In genomic region chr16:81261049-81261648, GRCh38 we compare ENCODE assay signal across 8 cellular contexts. TPM values are rescaled to one million over a fixed set of nuclear protein-coding genes. Genes with fewer than 3 reads are reported as not detected.
DNase-seq lines count a peak whose midpoint lies in the region; ATAC-seq, FAIRE-seq and TF ChIP-seq lines count a peak whose summit lies in the region.

No MANE protein-coding gene starts in this region.

- no peak overlapping the region for H3K4me3 Mint-ChIP-seq in HFFc6
- no peak overlapping the region for H3K4me3 Mint-ChIP-seq in activated CD8-positive, alpha-beta memory T cell treated with anti-CD3 and anti-CD28 coated beads, Interleukin-2, amount 10 ng/mL, durations not matched to agents 7 days and 5 days

- H3K9me3 ChIP-seq in kidney (ENCODE audit: control insufficient read depth in 1 of 2, low read length in 2 of 2) (no peaks in the 10 kb centered on the region), sigmoid colon (no peaks in the 10 kb centered on the region)

- H3K4me1 Mint-ChIP-seq in HFFc6 (ENCODE audit: low read depth) = peaks cover 15% of the 10 kb centered on the region
- H3K4me1 Mint-ChIP-seq in activated CD8-positive, alpha-beta memory T cell treated with anti-CD3 and anti-CD28 coated beads, Interleukin-2, amount 10 ng/mL, durations not matched to agents 7 days and 5 days = peaks cover under 1% of the 10 kb centered on the region

- H3K4me1 ChIP-seq in kidney (ENCODE audit: control insufficient read depth in 1 of 2, insufficient read depth in 1 of 2, low read depth in 1 of 2, low read length in 2 of 2) = no peaks in the 10 kb centered on the region
- H3K4me1 ChIP-seq in sigmoid colon = peaks cover 0 to 38% (median 25%) of the 10 kb centered on the region in 4 donors

- H3K27ac ChIP-seq in kidney (ENCODE audit: low read depth in 2 of 2, low read length in 2 of 2) (no peak overlapping the region), sigmoid colon (no peak overlapping the region)

- no peak for ATAC-seq in activated CD8-positive, alpha-beta memory T cell treated with anti-CD3 and anti-CD28 coated beads, Interleukin-2, amount 10 ng/mL, durations not matched to agents 7 days and 5 days
- ATAC-seq in HG03025 (IDR thresholded peaks at IDR 0.05; ENCODE audit: low FRiP score, unreplicated experiment) = no peak
- ATAC-seq in HG02610 (IDR thresholded peaks at IDR 0.05; ENCODE audit: unreplicated experiment) = no peak

- no peak overlapping the region for H3K27ac Mint-ChIP-seq in HFFc6
- H3K27ac Mint-ChIP-seq in activated CD8-positive, alpha-beta memory T cell treated with anti-CD3 and anti-CD28 coated beads, Interleukin-2, amount 10 ng/mL, durations not matched to agents 7 days and 5 days = no peak overlapping the region

- 68 to 75% methylated on average over 11 of the region's 11 CpGs for WGBS in sigmoid colon, 2 donors

- H3K9ac ChIP-seq in kidney (ENCODE audit: low read length in 2 of 2) = no peak overlapping the region

- H3K9me3 Mint-ChIP-seq in HFFc6 = no peaks in the 10 kb centered on the region
- H3K9me3 Mint-ChIP-seq in activated CD8-positive, alpha-beta memory T cell treated with anti-CD3 and anti-CD28 coated beads, Interleukin-2, amount 10 ng/mL, durations not matched to agents 7 days and 5 days (ENCODE audit: low read depth) = no peaks in the 10 kb centered on the region

- H3K27me3 ChIP-seq in sigmoid colon = no peaks in the 10 kb centered on the region

- CTCF ChIA-PET in activated CD8-positive, alpha-beta memory T cell treated with anti-CD3 and anti-CD28 coated beads, Interleukin-2, amount 10 ng/mL, durations not matched to agents 7 days and 5 days (lab: Charles Lee) = interaction anchor here (0.5 to 2.3 kb wide), 13 partner anchors 13 to 1668 kb away, joined by 3 to 5 read pairs (median 3); partner anchors contain the start of gene GAN

- H3K4me3 ChIP-seq in AG10803 (ENCODE audit: low read length) (no peak overlapping the region), kidney (ENCODE audit: low read length in 2 of 2) (no peak overlapping the region), sigmoid colon (no peak overlapping the region)

- no peaks in the 10 kb centered on the region for H3K36me3 Mint-ChIP-seq in HFFc6 (ENCODE audit: low read depth)
- H3K36me3 Mint-ChIP-seq in activated CD8-positive, alpha-beta memory T cell treated with anti-CD3 and anti-CD28 coated beads, Interleukin-2, amount 10 ng/mL, durations not matched to agents 7 days and 5 days = no peaks in the 10 kb centered on the region

- peak; percentile 2 for DNase-seq in AG10803 (ENCODE audit: low read depth)
- DNase-seq in HFFc6 = no peak
- peak; percentile 45 for DNase-seq in activated CD8-positive, alpha-beta memory T cell treated with anti-CD3 and anti-CD28 coated beads, Interleukin-2, amount 10 ng/mL, durations not matched to agents 7 days and 5 days
- peak; percentile 3 for DNase-seq in kidney
- no peak for DNase-seq in sigmoid colon
- DNase-seq in GF-D8 (lab: John Stamatoyannopoulos, UW) = no peak

- intact Hi-C loops in kidney (cut with DNase I) = no loop called here
- intact Hi-C loops in sigmoid colon (cut with DNase I) = no loop called here

- TF ChIP-seq EP300 in sigmoid colon (IDR thresholded peaks at IDR 0.05) = no peak

- TF ChIP-seq CTCF in AG10803 (conservative IDR thresholded peaks at IDR 0.05; ENCODE audit: low read length) (peak; percentile 67), HFFc6 (IDR thresholded peaks at IDR 0.05) (peak; percentile 86), kidney (IDR thresholded peaks at IDR 0.05; ENCODE audit: borderline replicate concordance, extremely low read depth, insufficient read depth) (peak; percentile 22), sigmoid colon (IDR thresholded peaks at IDR 0.05) (peak in 2 of 4 experiments; percentile 38 to 53)

- TF ChIP-seq POLR2A in sigmoid colon (IDR thresholded peaks at IDR 0.05) = no peak

- H3K36me3 ChIP-seq in kidney (ENCODE audit: control insufficient read depth in 1 of 2, insufficient read depth in 2 of 2, low read length in 2 of 2) (peaks cover 0 to 2% of the 10 kb centered on the region in 2 donors), sigmoid colon (no peaks in the 10 kb centered on the region)

- no peak for FAIRE-seq in kidney (lab: Jason Lieb, UNC)

- peaks cover 14% of the 10 kb centered on the region for H3K27me3 Mint-ChIP-seq in HFFc6 (ENCODE audit: insufficient read depth)
- H3K27me3 Mint-ChIP-seq in activated CD8-positive, alpha-beta memory T cell treated with anti-CD3 and anti-CD28 coated beads, Interleukin-2, amount 10 ng/mL, durations not matched to agents 7 days and 5 days = peaks cover 5% of the 10 kb centered on the region

RNA-seq across cellular contexts. Expression of gene BCO1, which starts 22.7 kb away (rescaled TPM):
- not detected for total RNA-seq in HFFc6 (2021; fragmentation: NEBNext Ultra II Directional; extraction: Animal tissue kit (Norgen Biotek cat#: 25700))
- not detected for total RNA-seq in activated CD8-positive, alpha-beta memory T cell treated with anti-CD3 and anti-CD28 coated beads, Interleukin-2, amount 10 ng/mL, durations not matched to agents 7 days and 5 days
- total RNA-seq in kidney (3.0 TPM), sigmoid colon (1 to 10 TPM in 2 of 4 donors, under 1 TPM in 1, not detected in 1; 0.83 to 3.1 (median 2.1) TPM)
- polyA plus RNA-seq in kidney (ENCODE audit: insufficient read depth, low read depth, low replicate concordance) (1.4 TPM), sigmoid colon (1 to 10 TPM; 2.8 to 6.2 (median 4.2) TPM)

RNA-seq across cellular contexts. Expression of gene GAN, which starts 53.6 kb away (rescaled TPM):
- total RNA-seq in HFFc6 (2021; fragmentation: NEBNext Ultra II Directional; extraction: Animal tissue kit (Norgen Biotek cat#: 25700)) = 1 to 10 TPM; 5.6 to 8.6 (median 6.2) TPM
- 10 to 100 TPM in 1 of 2 experiments, 1 to 10 TPM in 1; 8.1 to 10.3 TPM for total RNA-seq in activated CD8-positive, alpha-beta memory T cell treated with anti-CD3 and anti-CD28 coated beads, Interleukin-2, amount 10 ng/mL, durations not matched to agents 7 days and 5 days
- total RNA-seq in kidney (7.7 TPM), sigmoid colon (10 to 100 TPM in 3 of 4 donors, 1 to 10 TPM in 1; 9.1 to 14.7 (median 13.4) TPM)
- polyA plus RNA-seq in kidney (ENCODE audit: insufficient read depth, low read depth, low replicate concordance) (0.60 TPM), sigmoid colon (1 to 10 TPM; 1.2 to 2.8 (median 2.5) TPM)

Comparison
In these comparisons a context has a peak if more than half of its experiments do, and no peak if none do; other contexts are left out.
1. DNase-seq: peak in AG10803 (single experiment), activated CD8-positive, alpha-beta memory T cell treated with anti-CD3 and anti-CD28 coated beads, Interleukin-2, amount 10 ng/mL, durations not matched to agents 7 days and 5 days (single experiment) and kidney (single experiment); none in HFFc6 (single experiment), sigmoid colon (single experiment) and GF-D8 (single experiment).